ENCODE assay signal across 1 cellular context in genomic region chr19:17185590-17185989, GRCh38.
TF ChIP-seq lines count a peak whose summit lies in the region.

No MANE protein-coding gene starts in this region.

TF ChIP-seq in GM12878, 131 proteins besides CTCF, POLR2A, EP300 and RAD21:
- TF ChIP-seq REST (IDR thresholded peaks at IDR 0.05; ENCODE audit: low read depth, low read length) (no peak), POLR2AphosphoS5 (IDR thresholded peaks at IDR 0.05; ENCODE audit: low read length) (0 out of 2 replicates have a peak, but pooled peaks have one; percentile 54)
TF ChIP-seq in GM12878: peak in this region for 1.
